24 cellular contexts compared by ENCODE assay signal in the genomic region with DNA sequence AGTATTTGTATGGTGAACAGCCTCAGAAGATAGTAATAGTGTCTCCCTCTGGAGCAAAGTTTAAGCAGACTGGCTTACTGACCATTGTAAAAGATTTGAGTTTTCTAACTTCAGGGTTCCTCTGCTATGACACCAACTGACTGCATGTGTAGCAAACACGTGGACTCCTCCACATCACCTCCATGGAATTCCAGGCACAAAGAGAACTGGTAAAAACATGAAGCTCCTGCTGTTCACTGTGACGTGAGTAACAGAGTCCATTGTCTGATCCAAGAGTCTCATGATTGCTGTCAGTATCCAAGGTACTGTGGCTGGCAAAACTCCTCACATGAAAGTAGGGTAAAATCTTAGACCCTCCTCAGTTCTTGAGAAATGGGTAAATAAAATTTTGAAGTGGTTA.
DNase-seq lines count a peak whose midpoint lies in the region; ATAC-seq and TF ChIP-seq lines count a peak whose summit lies in the region.
"Had no signal": no experiment of that assay in that cellular context is flagged by ENCODE, and none has a peak within 500 bp of the region (broad histone marks: within the 10 kb centered on the region; RNA-seq: fewer than 3 reads in every experiment).

No MANE protein-coding gene starts in this region.

- H3K27me3 ChIP-seq in BJ (ENCODE audit: control insufficient read depth, insufficient read depth, low read length): no peaks in the 10 kb centered on the region
- H3K27me3 ChIP-seq in MG63: no peaks in the 10 kb centered on the region
- H3K27me3 ChIP-seq: BE2C, cardiac muscle cell, vagina had no signal

- H3K4me1 ChIP-seq in mucosa of descending colon (ENCODE audit: low read depth): no peaks in the 10 kb centered on the region
- H3K4me1 ChIP-seq: BE2C, vagina had no signal

- no peaks in the 10 kb centered on the region for H3K9me3 ChIP-seq in MG63
- H3K9me3 ChIP-seq in mucosa of descending colon: no peaks in the 10 kb centered on the region
- H3K9me3 ChIP-seq: BE2C, vagina had no signal

- no peaks in the 10 kb centered on the region for H3K36me3 ChIP-seq in BJ (ENCODE audit: control insufficient read depth, insufficient read depth, low read length)
- H3K36me3 ChIP-seq in MG63: no peaks in the 10 kb centered on the region
- H3K36me3 ChIP-seq in mucosa of descending colon (ENCODE audit: low read depth): no peaks in the 10 kb centered on the region
- H3K36me3 ChIP-seq: BE2C, cardiac muscle cell, vagina had no signal

- no peak for ATAC-seq in mucosa of descending colon
- ATAC-seq: activated T-cell treated with anti-CD3 and anti-CD28 coated beads, Interleukin-2, amount 50 U/mL, for 72 hours; esophagus mucosa; natural killer cell treated with Interleukin-12 subunit alpha and Interleukin-12 subunit beta and Interleukin-15 and Interleukin-18, amount 100 ng/mL, for 72 hours; T-helper 17 cell had no signal

- POLR2A ChIA-PET in BJ (lab: Charles Lee): no interaction called here

- intact Hi-C loops in mucosa of descending colon (cut with DNase I, micrococcal nuclease): no loop called here

- peak; percentile 27 for DNase-seq in BJ (ENCODE audit: low read depth)
- DNase-seq in MG63: peak; percentile 32
- peak; percentile 14 to 80 for DNase-seq in cardiac fibroblast (ENCODE audit: low read depth in 2 of 2)
- peak; percentile 72 for DNase-seq in kidney tubule cell (ENCODE audit: low spot score)
- no peak for DNase-seq in globus pallidus (ENCODE audit: low spot score)
- DNase-seq in mucosa of descending colon: no peak
- DNase-seq in GM19238 (ENCODE audit: insufficient read length, low spot score): no peak
- DNase-seq in T-helper 1 cell: no peak
- DNase-seq: activated B cell treated with CpG ODN at 0.5 μM for 24 hours; activated naive CD8-positive, alpha-beta T cell treated with anti-CD3 and anti-CD28 coated beads for 36 hours; activated T-cell treated with anti-CD3 and anti-CD28 coated beads, Interleukin-2, amount 50 U/mL, for 72 hours; BE2C; dorsolateral prefrontal cortex; NCI-H187 treated with DMSO at 0.1 percent for 48 hours; NCI-H446; posterior cingulate gyrus; SHP77; stimulated activated CD4-positive, alpha-beta T cell treated with anti-CD3 and anti-CD28 coated beads, Interleukin-4, amount 100 ng/mL, for 24 hours; T-helper 17 cell had no signal

- TF ChIP-seq CTCF in BJ (IDR thresholded peaks at IDR 0.05; ENCODE audit: insufficient read depth, low read depth, low read length) (no peak), cardiac fibroblast (IDR thresholded peaks at IDR 0.05; ENCODE audit: low read depth, low read length) (no peak), mucosa of descending colon (IDR thresholded peaks at IDR 0.05) (no peak)

- CTCF ChIA-PET in BJ (lab: Yijun Ruan, JAX): no interaction called here

- no peak overlapping the region for H3K4me3 ChIP-seq in BJ (ENCODE audit: low read depth, low read length)
- H3K4me3 ChIP-seq in MG63: no peak overlapping the region
- H3K4me3 ChIP-seq in cardiac fibroblast (replicated peaks in 1 of 2; ENCODE audit: low read depth in 2 of 2, low read length in 2 of 2): no peak overlapping the region
- no peak overlapping the region for H3K4me3 ChIP-seq in mucosa of descending colon
- H3K4me3 ChIP-seq: cardiac muscle cell, dorsolateral prefrontal cortex, skin epidermis, vagina had no signal

Comparison
In these comparisons a context has a peak if more than half of its experiments do, and no peak if none do; other contexts are left out.
1. DNase-seq: peak in BJ (single experiment), MG63 (single experiment), cardiac fibroblast (2 of 2) and kidney tubule cell (single experiment); none in globus pallidus (single experiment), mucosa of descending colon (0 of 3), GM19238 (single experiment) and T-helper 1 cell (0 of 5).